In genomic region chr22:47328550-47329243, GRCh38 we compare ENCODE assay signal across 10 cellular contexts.
DNase-seq lines count a peak whose midpoint lies in the region; TF ChIP-seq lines count a peak whose summit lies in the region.
"Had no signal": no experiment of that assay in that cellular context is flagged by ENCODE, and none has a peak within 500 bp of the region (broad histone marks: within the 10 kb centered on the region; RNA-seq: fewer than 3 reads in every experiment).

No MANE protein-coding gene starts in this region.

- no peaks in the 10 kb centered on the region for H3K9me3 Mint-ChIP-seq in activated naive CD4-positive, alpha-beta T cell treated with anti-CD3 and anti-CD28 coated beads for 36 hours

- H3K36me3 Mint-ChIP-seq in activated naive CD4-positive, alpha-beta T cell treated with anti-CD3 and anti-CD28 coated beads for 36 hours (ENCODE audit: low read depth) = no peaks in the 10 kb centered on the region

- H3K4me3 Mint-ChIP-seq in activated naive CD4-positive, alpha-beta T cell treated with anti-CD3 and anti-CD28 coated beads for 36 hours = no peak overlapping the region

- DNase-seq in HCEC 1CT (peak; percentile 45), SJSA1 (ENCODE audit: low read depth in 1 of 2, low spot score in 2 of 2) (peak; percentile 93 to 96), fibroblast of mammary gland (ENCODE audit: low read depth) (peak; percentile 97), smooth muscle cell of the brain vasculature (ENCODE audit: low read depth, low spot score) (peak; percentile 49), prostate gland (ENCODE audit: low spot score) (no peak), SIG-M5 treated with dmso at 0.1 percent for 504 hours (lab: John Stamatoyannopoulos, UW; ENCODE audit: unreplicated experiment) (no peak)
- DNase-seq in activated naive CD4-positive, alpha-beta T cell treated with anti-CD3 and anti-CD28 coated beads for 36 hours = no peak
- DNase-seq: activated T-cell treated with anti-CD3 and anti-CD28 coated beads for 4 hours, KG1, SIG-M5 had no signal

- H3K27me3 ChIP-seq in SJSA1 (replicated peaks) (no peaks in the 10 kb centered on the region), prostate gland (replicated peaks; ENCODE audit: insufficient read depth) (peaks cover 2% of the 10 kb centered on the region)

- H3K4me1 ChIP-seq in SJSA1 (replicated peaks) (peaks cover 26% of the 10 kb centered on the region), prostate gland (replicated peaks) (no peaks in the 10 kb centered on the region)

- no peak overlapping the region for H3K27ac Mint-ChIP-seq in activated naive CD4-positive, alpha-beta T cell treated with anti-CD3 and anti-CD28 coated beads for 36 hours

- WGBS in prostate gland = 60% methylated on average over 7 of the region's 10 CpGs

- CTCF ChIA-PET in activated naive CD4-positive, alpha-beta T cell treated with anti-CD3 and anti-CD28 coated beads for 36 hours (lab: Charles Lee) = no interaction called here

- H3K4me1 Mint-ChIP-seq in activated naive CD4-positive, alpha-beta T cell treated with anti-CD3 and anti-CD28 coated beads for 36 hours (ENCODE audit: low read depth) = no peaks in the 10 kb centered on the region

- intact Hi-C loops in prostate gland (cut with DNase I) = no loop called here
- intact Hi-C loops in activated naive CD4-positive, alpha-beta T cell treated with anti-CD3 and anti-CD28 coated beads for 36 hours (cut with micrococcal nuclease) = loop anchor here (5.0 kb wide), 1 partner anchor 66 kb away; no protein-coding TSS in a partner anchor

- H3K4me3 ChIP-seq in SJSA1 (no peak overlapping the region), fibroblast of mammary gland (ENCODE audit: control insufficient read depth, low read depth, low read length) (no peak overlapping the region), prostate gland (no peak overlapping the region)

- no peaks in the 10 kb centered on the region for H3K36me3 ChIP-seq in SJSA1
- H3K36me3 ChIP-seq in prostate gland = no peaks in the 10 kb centered on the region

- no peak for TF ChIP-seq CTCF in fibroblast of mammary gland (conservative IDR thresholded peaks at IDR 0.05; ENCODE audit: control insufficient read depth, insufficient read depth, low read depth, low read length)
- no peak for TF ChIP-seq CTCF in prostate gland (IDR thresholded peaks at IDR 0.05)

- no peaks in the 10 kb centered on the region for H3K9me3 ChIP-seq in SJSA1 (replicated peaks)
- no peaks in the 10 kb centered on the region for H3K9me3 ChIP-seq in prostate gland

- TF ChIP-seq POLR2A in prostate gland (IDR thresholded peaks at IDR 0.05) = no peak

- H3K27ac ChIP-seq in SJSA1 = peak overlapping the region; percentile 75
- no peak overlapping the region for H3K27ac ChIP-seq in prostate gland

- H3K27me3 Mint-ChIP-seq in activated naive CD4-positive, alpha-beta T cell treated with anti-CD3 and anti-CD28 coated beads for 36 hours (ENCODE audit: low read depth) = peaks cover 7% of the 10 kb centered on the region

Comparison
In these comparisons a context has a peak if more than half of its experiments do, and no peak if none do; other contexts are left out.
1. DNase-seq: peak in HCEC 1CT (single experiment), SJSA1 (2 of 2), fibroblast of mammary gland (single experiment) and smooth muscle cell of the brain vasculature (single experiment); none in prostate gland (single experiment), activated naive CD4-positive, alpha-beta T cell treated with anti-CD3 and anti-CD28 coated beads for 36 hours (single experiment) and SIG-M5 treated with dmso at 0.1 percent for 504 hours (single experiment).